ENCODE assay signal across 8 cellular contexts in genomic region chr20:48846516-48847492, GRCh38. TPM values are rescaled to one million over a fixed set of nuclear protein-coding genes. Genes with fewer than 3 reads are reported as not detected.
DNase-seq lines count a peak whose midpoint lies in the region; ATAC-seq and TF ChIP-seq lines count a peak whose summit lies in the region.

No MANE protein-coding gene starts in this region.

- POLR2A ChIA-PET in CD8-positive, alpha-beta T cell (lab: Charles Lee) = no interaction called here

- peak; percentile 9 for DNase-seq in NCI-H748 (lab: John Stamatoyannopoulos, UW; ENCODE audit: unreplicated experiment)
- DNase-seq in NCI-H748 treated with DMSO at 0.1 percent for 48 hours (lab: John Stamatoyannopoulos, UW) = no peak
- peak; percentile 55 to 76 for DNase-seq in HAP-1 (ENCODE audit: low spot score in 2 of 2)
- peak; percentile 42 for DNase-seq in M059J (ENCODE audit: low read depth)
- DNase-seq in activated T-cell treated with anti-CD3 and anti-CD28 coated beads, Interleukin-2, amount 50 U/mL, for 72 hours = peak; percentile 72 to 77
- peak; percentile 33 for DNase-seq in pons (ENCODE audit: low spot score)
- no peak for DNase-seq in middle frontal gyrus (ENCODE audit: extremely low spot score, low spot score)
- DNase-seq in CD8-positive, alpha-beta T cell = no peak

- H3K4me3 ChIP-seq in HAP-1 = no peak overlapping the region
- no peak overlapping the region for H3K4me3 ChIP-seq in CD8-positive, alpha-beta T cell (ENCODE audit: low read depth, low read length)

- peaks cover 28% of the 10 kb centered on the region for H3K4me1 Mint-ChIP-seq in activated T-cell treated with anti-CD3 and anti-CD28 coated beads, Interleukin-2, amount 50 U/mL, for 72 hours (ENCODE audit: low read depth)
- peaks cover 4% of the 10 kb centered on the region for H3K4me1 Mint-ChIP-seq in CD8-positive, alpha-beta T cell (ENCODE audit: low read depth)

- no peaks in the 10 kb centered on the region for H3K36me3 ChIP-seq in HAP-1 (replicated peaks)
- no peaks in the 10 kb centered on the region for H3K36me3 ChIP-seq in CD8-positive, alpha-beta T cell (ENCODE audit: insufficient read depth, low read length)

- no peak overlapping the region for H3K27ac ChIP-seq in CD8-positive, alpha-beta T cell (ENCODE audit: low read depth, low read length)

- intact Hi-C loops in CD8-positive, alpha-beta T cell (cut with DNase I, micrococcal nuclease) = no loop called here

- in situ Hi-C loops in HAP-1 (cut with MboI; ENCODE audit: low sequenced_read_pairs) = no loop called here

- no peaks in the 10 kb centered on the region for H3K9me3 Mint-ChIP-seq in activated T-cell treated with anti-CD3 and anti-CD28 coated beads, Interleukin-2, amount 50 U/mL, for 72 hours
- no peaks in the 10 kb centered on the region for H3K9me3 Mint-ChIP-seq in CD8-positive, alpha-beta T cell

- H3K27me3 ChIP-seq in HAP-1 (ENCODE audit: low read depth) = no peaks in the 10 kb centered on the region
- no peaks in the 10 kb centered on the region for H3K27me3 ChIP-seq in CD8-positive, alpha-beta T cell (ENCODE audit: insufficient read depth, low read length)

- H3K4me3 Mint-ChIP-seq in activated T-cell treated with anti-CD3 and anti-CD28 coated beads, Interleukin-2, amount 50 U/mL, for 72 hours = peak overlapping the region; percentile 19 to 54
- H3K4me3 Mint-ChIP-seq in CD8-positive, alpha-beta T cell = no peak overlapping the region

- peak; percentile 96 to 98 for ATAC-seq in activated T-cell treated with anti-CD3 and anti-CD28 coated beads, Interleukin-2, amount 50 U/mL, for 72 hours (replicated peaks in 1 of 2)
- ATAC-seq in CD8-positive, alpha-beta T cell = no peak

- H3K4me1 ChIP-seq in HAP-1 = peaks cover 7% of the 10 kb centered on the region
- no peaks in the 10 kb centered on the region for H3K4me1 ChIP-seq in CD8-positive, alpha-beta T cell (ENCODE audit: insufficient read depth, low read length)

- H3K36me3 Mint-ChIP-seq in activated T-cell treated with anti-CD3 and anti-CD28 coated beads, Interleukin-2, amount 50 U/mL, for 72 hours (ENCODE audit: insufficient read depth in 2 of 2) = no peaks in the 10 kb centered on the region
- no peaks in the 10 kb centered on the region for H3K36me3 Mint-ChIP-seq in CD8-positive, alpha-beta T cell

- H3K27ac Mint-ChIP-seq in activated T-cell treated with anti-CD3 and anti-CD28 coated beads, Interleukin-2, amount 50 U/mL, for 72 hours = peak overlapping the region; percentile 5
- H3K27ac Mint-ChIP-seq in CD8-positive, alpha-beta T cell = no peak overlapping the region

- CTCF ChIA-PET in CD8-positive, alpha-beta T cell (lab: Charles Lee) = no interaction called here

- H3K9me3 ChIP-seq in HAP-1 = no peaks in the 10 kb centered on the region; the same call in 1 of the 2 replicates
- no peaks in the 10 kb centered on the region for H3K9me3 ChIP-seq in CD8-positive, alpha-beta T cell (ENCODE audit: low read length)

- H3K27me3 Mint-ChIP-seq in activated T-cell treated with anti-CD3 and anti-CD28 coated beads, Interleukin-2, amount 50 U/mL, for 72 hours (ENCODE audit: low read depth) = no peaks in the 10 kb centered on the region
- no peaks in the 10 kb centered on the region for H3K27me3 Mint-ChIP-seq in CD8-positive, alpha-beta T cell (ENCODE audit: low read depth)

- no peak for TF ChIP-seq CTCF in CD8-positive, alpha-beta T cell (IDR thresholded peaks at IDR 0.05)

RNA-seq across cellular contexts. Expression of gene PREX1, which starts 19.0 kb away (rescaled TPM):
- total RNA-seq in M059J (2014; rRNA removed; shearing (Covaris generic)) = 1.5 and 5.2 TPM in 2 replicates
- total RNA-seq in activated T-cell treated with anti-CD3 and anti-CD28 coated beads, Interleukin-2, amount 50 U/mL, for 72 hours = 100 to 1,000 TPM in 1 of 2 donors, 10 to 100 TPM in 1; 85.6 to 112 TPM
- 100 to 1,000 TPM; 111 to 117 TPM for total RNA-seq in CD8-positive, alpha-beta T cell

Comparison
In these comparisons a context has a peak if more than half of its experiments do, and no peak if none do; other contexts are left out.
1. DNase-seq: peak in NCI-H748 (single experiment), HAP-1 (2 of 2), M059J (single experiment), activated T-cell treated with anti-CD3 and anti-CD28 coated beads, Interleukin-2, amount 50 U/mL, for 72 hours (2 of 2) and pons (single experiment); none in NCI-H748 treated with DMSO at 0.1 percent for 48 hours (single experiment), middle frontal gyrus (single experiment) and CD8-positive, alpha-beta T cell (0 of 7).
2. RNA of gene PREX1, which starts 19.0 kb away (total RNA-seq): 111 to 117 TPM in CD8-positive, alpha-beta T cell and 85.6 to 112 TPM in activated T-cell treated with anti-CD3 and anti-CD28 coated beads, Interleukin-2, amount 50 U/mL, for 72 hours; 1.5 to 5.2 TPM in M059J; every median in the first group is over 10 times any median in the second.